8 cellular contexts compared by ENCODE assay signal in the genomic region with DNA sequence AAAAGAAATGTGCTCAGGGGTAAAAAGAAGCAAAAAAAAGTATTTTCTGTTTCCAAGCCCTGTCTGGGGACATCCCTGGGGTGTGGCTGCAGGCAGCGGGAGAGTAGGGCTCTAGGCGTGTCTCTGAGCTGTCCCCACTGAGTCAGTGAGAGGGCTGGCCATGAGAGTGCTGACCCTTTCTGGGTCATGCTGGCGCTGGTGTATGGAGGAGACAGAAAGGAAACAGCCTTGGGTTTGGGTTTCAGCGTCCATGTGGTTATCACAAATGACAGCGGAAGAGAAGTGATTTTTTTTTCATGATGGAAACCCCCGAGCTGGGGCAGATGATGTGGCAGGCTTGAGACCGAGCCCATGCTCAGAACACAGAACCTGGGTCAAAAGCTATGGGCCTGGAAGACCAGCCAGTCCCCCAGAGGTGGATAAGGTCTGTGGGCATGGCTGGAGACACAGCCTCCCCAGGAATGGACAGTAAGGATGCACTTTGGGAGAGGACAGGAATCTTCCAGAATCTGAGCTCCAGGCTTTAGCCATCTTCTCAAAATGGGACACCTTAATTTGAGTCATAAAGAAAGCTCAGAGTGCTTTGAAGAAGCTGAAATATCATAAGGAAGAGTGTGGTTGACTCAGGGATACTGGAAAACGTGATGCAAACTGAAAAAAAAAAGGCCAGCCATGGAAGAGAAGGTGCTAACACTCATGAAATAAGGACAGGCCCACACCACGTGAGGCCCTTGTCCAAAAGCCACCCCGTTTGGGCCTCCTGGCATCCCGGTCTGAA. TPM values are rescaled to one million over a fixed set of nuclear protein-coding genes. Genes with fewer than 3 reads are reported as not detected.
DNase-seq lines count a peak whose midpoint lies in the region; ATAC-seq and TF ChIP-seq lines count a peak whose summit lies in the region.

No MANE protein-coding gene starts in this region.

- H3K27ac Mint-ChIP-seq in activated naive CD4-positive, alpha-beta T cell treated with anti-CD3 and anti-CD28 coated beads, Interleukin-2, amount 50 U/mL, for 72 hours, result peak overlapping the region; percentile 65 to 87
- H3K27ac Mint-ChIP-seq in mesothelial cell of epicardium, result no peak overlapping the region

- in situ Hi-C loops in Caki2 (cut with HindIII; ENCODE audit: low pct_unique_long_range_greater_than_20kb, low sequenced_read_pairs), result no loop called here

- no peaks in the 10 kb centered on the region for H3K36me3 ChIP-seq in muscle layer of duodenum (ENCODE audit: control insufficient read depth in 1 of 2, insufficient read depth in 2 of 2, low read length in 2 of 2)
- no peaks in the 10 kb centered on the region for H3K36me3 ChIP-seq in H7 (replicated peaks; ENCODE audit: control insufficient read depth, insufficient read depth, low read length)

- no peaks in the 10 kb centered on the region for H3K4me1 Mint-ChIP-seq in mesothelial cell of epicardium

- peak; percentile 44 for ATAC-seq in HG03045 (IDR thresholded peaks at IDR 0.05; ENCODE audit: unreplicated experiment)
- peak; percentile 81 to 95 for ATAC-seq in activated naive CD4-positive, alpha-beta T cell treated with anti-CD3 and anti-CD28 coated beads, Interleukin-2, amount 50 U/mL, for 72 hours
- no peak for ATAC-seq in HG03342 (IDR thresholded peaks at IDR 0.05; ENCODE audit: unreplicated experiment)

- H3K4me3 Mint-ChIP-seq in mesothelial cell of epicardium, result no peak overlapping the region

- no peaks in the 10 kb centered on the region for H3K9me3 Mint-ChIP-seq in activated naive CD4-positive, alpha-beta T cell treated with anti-CD3 and anti-CD28 coated beads, Interleukin-2, amount 50 U/mL, for 72 hours
- H3K9me3 Mint-ChIP-seq in mesothelial cell of epicardium, result no peaks in the 10 kb centered on the region

- H3K4me3 ChIP-seq in muscle layer of duodenum (ENCODE audit: low read depth in 1 of 2, low read length in 2 of 2), result no peak overlapping the region
- no peak overlapping the region for H3K4me3 ChIP-seq in H7 (ENCODE audit: insufficient read depth, low read depth, low read length)

- H3K36me3 Mint-ChIP-seq in activated naive CD4-positive, alpha-beta T cell treated with anti-CD3 and anti-CD28 coated beads, Interleukin-2, amount 50 U/mL, for 72 hours, result peaks cover 6 to 21% of the 10 kb centered on the region in 2 donors
- H3K36me3 Mint-ChIP-seq in mesothelial cell of epicardium, result no peaks in the 10 kb centered on the region

- H3K4me1 ChIP-seq in muscle layer of duodenum (ENCODE audit: control insufficient read depth in 1 of 2, insufficient read depth in 2 of 2, low read length in 2 of 2), result peaks cover 21 to 26% of the 10 kb centered on the region in 2 donors

- H3K27ac ChIP-seq in muscle layer of duodenum (ENCODE audit: low read length), result peak overlapping the region; percentile 51

- no peaks in the 10 kb centered on the region for H3K27me3 ChIP-seq in muscle layer of duodenum (ENCODE audit: low read depth, low read length)
- H3K27me3 ChIP-seq in H7 (ENCODE audit: control insufficient read depth, insufficient read depth, low read length), result no peaks in the 10 kb centered on the region

- TF ChIP-seq CTCF in mesothelial cell of epicardium (IDR thresholded peaks at IDR 0.05; ENCODE audit: unreplicated experiment), result no peak

- no peaks in the 10 kb centered on the region for H3K9me3 ChIP-seq in muscle layer of duodenum (ENCODE audit: control insufficient read depth in 1 of 2, low read length in 2 of 2)

- DNase-seq in Caki2 (ENCODE audit: low read depth) (peak; percentile 16), H7 (no peak), pons (ENCODE audit: low spot score) (no peak), mesothelial cell of epicardium (ENCODE audit: low spot score in 2 of 2, unreplicated experiment in 2 of 2) (no peak)
- peak; percentile 30 to 80 for DNase-seq in activated naive CD4-positive, alpha-beta T cell treated with anti-CD3 and anti-CD28 coated beads, Interleukin-2, amount 50 U/mL, for 72 hours (ENCODE audit: low spot score in 2 of 2)

- H3K27me3 Mint-ChIP-seq in mesothelial cell of epicardium (ENCODE audit: low read depth), result peaks cover 17% of the 10 kb centered on the region

RNA-seq across cellular contexts. Expression of gene SYNE3, which starts 36.2 kb away (rescaled TPM):
- total RNA-seq in Caki2 (2014; rRNA removed; shearing (Covaris generic); ENCODE audit: low replicate concordance), result 1.0 and 1.3 TPM in 2 replicates
- total RNA-seq in activated naive CD4-positive, alpha-beta T cell treated with anti-CD3 and anti-CD28 coated beads, Interleukin-2, amount 50 U/mL, for 72 hours, result 10 to 100 TPM in 1 of 2 donors, 1 to 10 TPM in 1; 9.9 to 73.8 TPM
- total RNA-seq in H7 (2014; rRNA removed; shearing (Covaris generic)), result 0.31 and 0.63 TPM in 2 replicates
- 1.5 to 1.9 TPM (median 1.6 TPM) in 3 replicates for total RNA-seq in mesothelial cell of epicardium

RNA-seq across cellular contexts. Expression of gene GLRX5, which starts 54.6 kb away (rescaled TPM):
- 33.9 and 41.8 TPM in 2 replicates for total RNA-seq in Caki2 (2014; rRNA removed; shearing (Covaris generic); ENCODE audit: low replicate concordance)
- 10 to 100 TPM; 36.0 to 45.9 TPM for total RNA-seq in activated naive CD4-positive, alpha-beta T cell treated with anti-CD3 and anti-CD28 coated beads, Interleukin-2, amount 50 U/mL, for 72 hours
- 67.1 and 73.1 TPM in 2 replicates for total RNA-seq in H7 (2014; rRNA removed; shearing (Covaris generic))
- total RNA-seq in mesothelial cell of epicardium, result 35.6 to 38.5 TPM (median 38.4 TPM) in 3 replicates

Comparison
In these comparisons a context has a peak if more than half of its experiments do, and no peak if none do; other contexts are left out.
1. DNase-seq: peak in Caki2 (single experiment) and activated naive CD4-positive, alpha-beta T cell treated with anti-CD3 and anti-CD28 coated beads, Interleukin-2, amount 50 U/mL, for 72 hours (2 of 2); none in H7 (single experiment), pons (single experiment) and mesothelial cell of epicardium (0 of 2).